Comparison of ENCODE assay signal across 27 cellular contexts in the genomic region with DNA sequence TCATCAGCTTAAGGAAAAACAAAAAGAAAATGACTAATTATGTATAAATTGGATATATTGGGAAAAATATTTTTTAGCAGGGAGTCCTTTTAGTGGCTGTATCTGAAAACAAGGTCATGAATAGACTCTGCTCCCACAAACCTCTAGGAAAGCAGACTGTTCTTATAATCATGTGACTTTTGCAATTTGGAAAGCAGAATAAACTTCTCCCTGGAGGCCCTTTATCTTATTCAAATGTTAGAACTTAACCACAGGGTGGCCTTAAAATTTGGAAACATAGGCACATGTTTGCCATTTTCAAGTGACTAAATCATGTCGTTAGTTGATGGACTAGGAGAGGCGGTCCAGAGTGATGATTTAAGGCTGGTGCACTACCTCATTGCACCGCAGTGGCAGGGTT.
A peak's percentile ranks its signal among the peaks of the same experiment; 100 is the strongest.
DNase-seq lines count a peak whose midpoint lies in the region; ATAC-seq, FAIRE-seq and TF ChIP-seq lines count a peak whose summit lies in the region.
"Had no signal": no experiment of that assay in that cellular context is flagged by ENCODE, and none has a peak within 500 bp of the region (broad histone marks: within the 10 kb centered on the region; RNA-seq: fewer than 3 reads in every experiment).

No MANE protein-coding gene starts in this region.

- H3K36me3 Mint-ChIP-seq in endothelial cell (ENCODE audit: low read depth, unreplicated experiment) (no peaks in the 10 kb centered on the region), nephron (ENCODE audit: low read depth) (no peaks in the 10 kb centered on the region)

- POLR2A ChIA-PET in HEK293 (lab: Yijun Ruan, JAX), result no interaction called here

- FAIRE-seq in A204.1 (lab: Jason Lieb, UNC), result peak; percentile 98
- FAIRE-seq: GM12892, GM18507, H1 had no signal

- CTCF ChIA-PET in HEK293 (lab: Yijun Ruan, JAX), result no interaction called here

- H3K27ac Mint-ChIP-seq in endothelial cell (ENCODE audit: unreplicated experiment) (peak overlapping the region; percentile 3), nephron (peak overlapping the region; percentile 93 to 97 (median 94))

- H3K4me3 ChIP-seq in HEK293 (ENCODE audit: low read depth, low read length), result no peak overlapping the region
- H3K4me3 ChIP-seq in effector memory CD4-positive, alpha-beta T cell (ENCODE audit: insufficient read depth, low read depth, low read length, poor library complexity, severe bottlenecking), result no peak overlapping the region
- H3K4me3 ChIP-seq: MG63 had no signal

- H3K36me3 ChIP-seq in HEK293 (ENCODE audit: control insufficient read depth in 2 of 2, insufficient read depth in 1 of 2, low read length in 2 of 2), result no peaks in the 10 kb centered on the region
- H3K36me3 ChIP-seq in effector memory CD4-positive, alpha-beta T cell (ENCODE audit: control insufficient read depth, insufficient read depth, low read length), result no peaks in the 10 kb centered on the region
- H3K36me3 ChIP-seq: MG63 had no signal

- no peak overlapping the region for H3K27ac ChIP-seq in HEK293 (ENCODE audit: extremely low read depth, low read depth, low read length)
- no peak overlapping the region for H3K27ac ChIP-seq in effector memory CD4-positive, alpha-beta T cell (ENCODE audit: insufficient read depth, low read length, poor library complexity, severe bottlenecking)
- H3K27ac ChIP-seq: HL-60 had no signal

- DNase-seq in endothelial cell (ENCODE audit: low spot score) (no peak), MV-4-11 (lab: John Stamatoyannopoulos, UW) (no peak)
- DNase-seq in effector memory CD4-positive, alpha-beta T cell, result no peak
- no peak for DNase-seq in stimulated activated CD4-positive, alpha-beta T cell treated with anti-CD3 and anti-CD28 coated beads, Interleukin-4, amount 100 ng/mL, for 1 hour
- DNase-seq: ACHN; C1 segment of cervical spinal cord; DMS79; HFFc6; Karpas-422; MG63; NCI-H1092; NCI-H1436 treated with DMSO at 0.1 percent for 48 hours; NCI-H2029; NCI-H2171 treated with DMSO at 0.1 percent for 48 hours; NCI-H446; NCI-H526 treated with DMSO at 0.1 percent for 48 hours; NK-92 treated with Interleukin-12 subunit alpha and Interleukin-12 subunit beta, amount 100 ng/mL, for 24 hours; SHP77 had no signal

- TF ChIP-seq CTCF in HEK293 (tag by site-specific recombination; IDR thresholded peaks at IDR 0.05) (no peak), endothelial cell (IDR thresholded peaks at IDR 0.05; ENCODE audit: unreplicated experiment) (no peak), nephron (IDR thresholded peaks at IDR 0.05; ENCODE audit: unreplicated experiment in 3 of 3) (no peak)

- no peaks in the 10 kb centered on the region for H3K27me3 ChIP-seq in effector memory CD4-positive, alpha-beta T cell (replicated peaks; ENCODE audit: control insufficient read depth, insufficient read depth, low read length, poor library complexity, severe bottlenecking)
- H3K27me3 ChIP-seq: MG63 had no signal

- no peaks in the 10 kb centered on the region for H3K27me3 Mint-ChIP-seq in endothelial cell (ENCODE audit: unreplicated experiment)
- H3K27me3 Mint-ChIP-seq in nephron (ENCODE audit: low read depth), result no peaks in the 10 kb centered on the region

- no peaks in the 10 kb centered on the region for H3K9me3 Mint-ChIP-seq in endothelial cell (ENCODE audit: unreplicated experiment)
- H3K9me3 Mint-ChIP-seq in nephron, result no peaks in the 10 kb centered on the region
- H3K9me3 Mint-ChIP-seq: HFFc6 had no signal

- H3K4me3 Mint-ChIP-seq in endothelial cell (ENCODE audit: unreplicated experiment) (no peak overlapping the region), nephron (no peak overlapping the region)
- H3K4me3 Mint-ChIP-seq: HFFc6 had no signal

- peaks cover 64% of the 10 kb centered on the region for H3K4me1 Mint-ChIP-seq in endothelial cell (ENCODE audit: unreplicated experiment)
- H3K4me1 Mint-ChIP-seq in nephron, result peaks cover 79% of the 10 kb centered on the region

- no peaks in the 10 kb centered on the region; the same call in 1 of the 2 replicates for H3K4me1 ChIP-seq in HEK293 (ENCODE audit: control insufficient read depth, insufficient read depth, low read length)
- no peaks in the 10 kb centered on the region for H3K4me1 ChIP-seq in effector memory CD4-positive, alpha-beta T cell (ENCODE audit: control insufficient read depth, insufficient read depth, low read length, poor library complexity, severe bottlenecking)

- no peaks in the 10 kb centered on the region for H3K9me3 ChIP-seq in HEK293 (ENCODE audit: control insufficient read depth, insufficient read depth, low read depth, low read length)
- H3K9me3 ChIP-seq in effector memory CD4-positive, alpha-beta T cell (ENCODE audit: control insufficient read depth, low read length), result no peaks in the 10 kb centered on the region
- H3K9me3 ChIP-seq: MG63 had no signal

- no peak for ATAC-seq in HG03432 (IDR thresholded peaks at IDR 0.05; ENCODE audit: unreplicated experiment)
- ATAC-seq: SK-N-SH treated with all-trans-retinoic acid at 6 μM for 48 hours had no signal

TF ChIP-seq in HEK293, 187 proteins besides CTCF, POLR2A, EP300 and RAD21:
- TF ChIP-seq SP7 (tag by site-specific recombination; IDR thresholded peaks at IDR 0.05) (peak; percentile 46; the same call in 1 of the 2 replicates), ZNF645 (tag by site-specific recombination; IDR thresholded peaks at IDR 0.05) (no peak), ZNF121 (tag by site-specific recombination; IDR thresholded peaks at IDR 0.05) (no peak), GLIS1 (tag by site-specific recombination; IDR thresholded peaks at IDR 0.05) (no peak), ZNF596 (tag by site-specific recombination; IDR thresholded peaks at IDR 0.05) (no peak), PRDM2 (tag by site-specific recombination; IDR thresholded peaks at IDR 0.05; ENCODE audit: borderline replicate concordance) (no peak), ZBTB49 (tag by site-specific recombination; IDR thresholded peaks at IDR 0.05; ENCODE audit: low read depth) (no peak)
